10 cellular contexts compared by ENCODE assay signal in genomic region chr17:32489320-32490100, GRCh38. TPM values are rescaled to one million over a fixed set of nuclear protein-coding genes. Genes with fewer than 3 reads are reported as not detected.
DNase-seq lines count a peak whose midpoint lies in the region; ATAC-seq, FAIRE-seq and TF ChIP-seq lines count a peak whose summit lies in the region.
"Had no signal": no experiment of that assay in that cellular context is flagged by ENCODE, and none has a peak within 500 bp of the region (broad histone marks: within the 10 kb centered on the region; RNA-seq: fewer than 3 reads in every experiment).

No MANE protein-coding gene starts in this region.

- in situ Hi-C loops in HepG2 (cut with HindIII; ENCODE audit: extremely low pct_ligation_motif_present, low pct_unique_long_range_greater_than_20kb): loop anchor here (10.0 kb wide), 1 partner anchor 265 kb away; no protein-coding TSS in a partner anchor

- TF ChIP-seq POLR2A in HepG2 (IDR thresholded peaks at IDR 0.05; ENCODE audit: insufficient read depth in 1 of 2, low read depth in 2 of 2, low read length in 2 of 2) (no peak), testis (IDR thresholded peaks at IDR 0.05) (no peak)

- H3K4me2 ChIP-seq in HepG2 (ENCODE audit: low read depth, low read length): no peak overlapping the region

- no peak overlapping the region for H3K4me3 ChIP-seq in upper lobe of right lung
- no peak overlapping the region for H3K4me3 ChIP-seq in HepG2 (replicated peaks in 1 of 3; ENCODE audit: insufficient read depth in 1 of 3, low read depth in 2 of 3, low read length in 3 of 3)
- no peak overlapping the region for H3K4me3 ChIP-seq in testis

- FAIRE-seq in HepG2 (lab: Jason Lieb, UNC): no peak

- CTCF ChIA-PET in HepG2 (lab: Yijun Ruan, JAX; ENCODE audit: low intra/inter-chr PET ratio, low total read pairs): no interaction called here

- H3K36me3 Mint-ChIP-seq in activated naive CD4-positive, alpha-beta T cell treated with anti-CD3 and anti-CD28 coated beads, Interleukin-2, amount 50 U/mL, for 24 hours: peaks cover 18% of the 10 kb centered on the region
- peaks cover 2% of the 10 kb centered on the region for H3K36me3 Mint-ChIP-seq in T-helper 17 cell (ENCODE audit: low read depth)

- peak overlapping the region; percentile 90 for H3K4me3 Mint-ChIP-seq in activated naive CD4-positive, alpha-beta T cell treated with anti-CD3 and anti-CD28 coated beads, Interleukin-2, amount 50 U/mL, for 24 hours
- peak overlapping the region; percentile 94 for H3K4me3 Mint-ChIP-seq in T-helper 17 cell

- H3K4me1 Mint-ChIP-seq in activated naive CD4-positive, alpha-beta T cell treated with anti-CD3 and anti-CD28 coated beads, Interleukin-2, amount 50 U/mL, for 24 hours: peaks cover 74% of the 10 kb centered on the region
- H3K4me1 Mint-ChIP-seq in T-helper 17 cell: peaks cover 41% of the 10 kb centered on the region

- WGBS in HepG2 (ENCODE audit: low lambda C conversion rate): 92% methylated on average over 8 of the region's 10 CpGs
- WGBS in testis, 2 donors: 86 to 87% methylated on average over 8 to 10 of the region's 10 CpGs

- peaks cover 10% of the 10 kb centered on the region for H3K4me1 ChIP-seq in upper lobe of right lung
- H3K4me1 ChIP-seq in HepG2 (ENCODE audit: insufficient read depth, low read length): peaks cover 34% of the 10 kb centered on the region
- peaks cover 16% of the 10 kb centered on the region for H3K4me1 ChIP-seq in testis

- no peak for TF ChIP-seq RAD21 in HepG2 (CRISPR knock-in tag; IDR thresholded peaks at IDR 0.05)

- BruUV-seq in HepG2 (replicated peaks; lab: Mats Ljungman, UMichigan): no TSS peak

- H3K27me3 Mint-ChIP-seq in activated naive CD4-positive, alpha-beta T cell treated with anti-CD3 and anti-CD28 coated beads, Interleukin-2, amount 50 U/mL, for 24 hours: no peaks in the 10 kb centered on the region
- H3K27me3 Mint-ChIP-seq in T-helper 17 cell: no peaks in the 10 kb centered on the region

- POLR2A ChIA-PET in HepG2 (lab: Yijun Ruan, JAX): no interaction called here

- no peaks in the 10 kb centered on the region for H4K20me1 ChIP-seq in HepG2 (ENCODE audit: insufficient read depth, low read length)

- H3K9ac ChIP-seq in HepG2 (ENCODE audit: insufficient read depth, low read depth, low read length): no peak overlapping the region

- intact Hi-C loops in upper lobe of right lung (cut with DNase I): no loop called here
- intact Hi-C loops in HepG2 (cut with micrococcal nuclease; ENCODE audit: unreplicated experiment): no loop called here
- intact Hi-C loops in Right ventricle myocardium superior (cut with DNase I): loop anchor here (10.0 kb wide), 1 partner anchor 265 kb away; no protein-coding TSS in a partner anchor
- intact Hi-C loops in testis (cut with DNase I; ENCODE audit: low total_unique reads): no loop called here

- H3K27ac Mint-ChIP-seq in activated naive CD4-positive, alpha-beta T cell treated with anti-CD3 and anti-CD28 coated beads, Interleukin-2, amount 50 U/mL, for 24 hours: peak overlapping the region; percentile 74
- peak overlapping the region; percentile 85 for H3K27ac Mint-ChIP-seq in T-helper 17 cell

- no peaks in the 10 kb centered on the region for H3K9me3 ChIP-seq in T-helper 17 cell (ENCODE audit: control insufficient read depth, low read length, poor library complexity, severe bottlenecking)
- no peaks in the 10 kb centered on the region for H3K9me3 ChIP-seq in upper lobe of right lung
- H3K9me3 ChIP-seq in HepG2 (ENCODE audit: low read length): no peaks in the 10 kb centered on the region
- no peaks in the 10 kb centered on the region for H3K9me3 ChIP-seq in testis

- H3K36me3 ChIP-seq in upper lobe of right lung (no peaks in the 10 kb centered on the region), HepG2 (replicated peaks in 1 of 2; ENCODE audit: control insufficient read depth in 1 of 2, insufficient read depth in 2 of 2, low read length in 2 of 2) (peaks cover 2 to 4% of the 10 kb centered on the region in 2 experiments; a peak in 2 of 5 replicates), testis (ENCODE audit: low read depth, missing control alignments) (no peaks in the 10 kb centered on the region)

- H3K27ac ChIP-seq in upper lobe of right lung (no peak overlapping the region), HepG2 (ENCODE audit: extremely low read length, insufficient read depth, low read length) (no peak overlapping the region), testis (no peak overlapping the region)
- H3K27ac ChIP-seq: foreskin keratinocyte had no signal

- no peak for TF ChIP-seq CTCF in upper lobe of right lung (IDR thresholded peaks at IDR 0.05)
- TF ChIP-seq CTCF in HepG2 (CRISPR knock-in tag; IDR thresholded peaks at IDR 0.05): no peak
- no peak for TF ChIP-seq CTCF in testis (IDR thresholded peaks at IDR 0.05)

- ATAC-seq in T-helper 17 cell (no peak), upper lobe of right lung (no peak), HepG2 (no peak), Right ventricle myocardium superior (ENCODE audit: poor library complexity) (no peak)
- ATAC-seq: foreskin keratinocyte had no signal

- no peaks in the 10 kb centered on the region for H3K27me3 ChIP-seq in upper lobe of right lung
- H3K27me3 ChIP-seq in HepG2 (ENCODE audit: control insufficient read depth in 1 of 2, insufficient read depth in 2 of 2, low read length in 2 of 2): no peaks in the 10 kb centered on the region
- H3K27me3 ChIP-seq in testis: no peaks in the 10 kb centered on the region
- H3K27me3 ChIP-seq: foreskin keratinocyte had no signal

- H2AFZ ChIP-seq in HepG2 (ENCODE audit: low read length): no peak overlapping the region

- H3K79me2 ChIP-seq in HepG2 (ENCODE audit: insufficient read depth, low read length): no peaks in the 10 kb centered on the region

- no peaks in the 10 kb centered on the region for H3K9me3 Mint-ChIP-seq in activated naive CD4-positive, alpha-beta T cell treated with anti-CD3 and anti-CD28 coated beads, Interleukin-2, amount 50 U/mL, for 24 hours

- DNase-seq in activated naive CD4-positive, alpha-beta T cell treated with Interleukin-2 at 50 U/mL for 16 hours: no peak
- DNase-seq in T-helper 17 cell: no peak
- DNase-seq in germinal center (ENCODE audit: low spot score): peak; percentile 26
- DNase-seq in upper lobe of right lung: peak; percentile 18
- no peak for DNase-seq in HepG2 (ENCODE audit: low spot score)
- no peak for DNase-seq in Right ventricle myocardium superior
- DNase-seq in testis: no peak
- DNase-seq: activated CD8-positive, alpha-beta memory T cell treated with anti-CD3 and anti-CD28 coated beads, Interleukin-2, amount 50 U/mL, for 48 hours; foreskin keratinocyte had no signal

- no peak for TF ChIP-seq EP300 in HepG2 (IDR thresholded peaks at IDR 0.05; ENCODE audit: low read depth in 2 of 2, low read length in 2 of 2)
- TF ChIP-seq EP300 in HepG2 (CRISPR knock-in tag; IDR thresholded peaks at IDR 0.05; ENCODE audit: borderline replicate concordance): no peak

RNA-seq across cellular contexts. Expression of gene CDK5R1, which starts 2.7 kb away (rescaled TPM):
- total RNA-seq in T-helper 17 cell (1 to 10 TPM; 8.0 to 8.2 TPM), upper lobe of right lung (1.6 TPM), HepG2 (2016; rRNA removed; fragmentation: Illumina TruSeq; extraction: Trizol) (2.5 and 3.9 TPM in 2 replicates), Right ventricle myocardium superior (1.4 TPM), testis (10 to 100 TPM; 13.2 to 17.0 TPM)
- total RNA-seq in HepG2 (2016; cell fraction: cytosol; rRNA removed; fragmentation: Illumina TruSeq; extraction: Trizol; ENCODE audit: low read depth): 0.71 TPM in 2 replicates
- 2.2 and 3.5 TPM in 2 replicates for total RNA-seq in HepG2 (2016; cell fraction: insoluble cytoplasmic fraction; rRNA removed; fragmentation: Illumina TruSeq; extraction: Trizol)
- total RNA-seq in HepG2 (2016; cell fraction: membrane; rRNA removed; fragmentation: Illumina TruSeq; extraction: Trizol): 2.5 and 3.2 TPM in 2 replicates
- 4.4 and 5.2 TPM in 2 replicates for total RNA-seq in HepG2 (2016; cell fraction: nucleus; rRNA removed; fragmentation: Illumina TruSeq; extraction: Trizol)
- polyA plus RNA-seq in HepG2 (2011; rRNA removed) (1.1 and 1.4 TPM in 2 replicates), testis (ENCODE audit: insufficient read depth, low read depth, low replicate concordance) (16.2 TPM)
- polyA plus RNA-seq in HepG2 (2011; cell fraction: cytosol; rRNA removed): 1.0 and 1.1 TPM in 2 replicates
- 3.4 and 3.9 TPM in 2 replicates for polyA plus RNA-seq in HepG2 (2011; cell fraction: nucleus; rRNA removed)
- 2.0 and 2.1 TPM in 2 replicates for polyA plus RNA-seq in HepG2 (2012)
- 0.42 and 0.75 TPM in 2 replicates for polyA plus RNA-seq in HepG2 (2016; cell fraction: cytosol; fragmentation: Illumina TruSeq; extraction: Trizol; ENCODE audit: low read depth)
- 2.5 and 3.0 TPM in 2 replicates for polyA plus RNA-seq in HepG2 (2016; cell fraction: insoluble cytoplasmic fraction; fragmentation: Illumina TruSeq; extraction: Trizol; ENCODE audit: low read depth)
- 1.6 and 1.9 TPM in 2 replicates for polyA plus RNA-seq in HepG2 (2016; cell fraction: membrane; fragmentation: Illumina TruSeq; extraction: Trizol; ENCODE audit: low read depth)
- polyA plus RNA-seq in HepG2 (2016; cell fraction: nucleus; fragmentation: Illumina TruSeq; extraction: Trizol; ENCODE audit: insufficient read depth, low read depth): 8.0 and 8.4 TPM in 2 replicates
- polyA minus RNA-seq in HepG2 (2011; rRNA and poly(A)+ RNA removed; ENCODE audit: low replicate concordance): 0.37 and 4.7 TPM in 2 replicates
- polyA minus RNA-seq in HepG2 (2011; cell fraction: cytosol; rRNA and poly(A)+ RNA removed): 1.1 and 1.7 TPM in 2 replicates
- polyA minus RNA-seq in HepG2 (2011; cell fraction: nucleus; rRNA and poly(A)+ RNA removed): 2.4 and 2.6 TPM in 2 replicates

RNA-seq across cellular contexts. Expression of gene PSMD11, which starts 45.2 kb away (rescaled TPM):
- total RNA-seq in T-helper 17 cell (10 to 100 TPM; 66.1 to 81.7 TPM), upper lobe of right lung (62.8 TPM), HepG2 (2016; rRNA removed; fragmentation: Illumina TruSeq; extraction: Trizol) (152 and 233 TPM in 2 replicates), Right ventricle myocardium superior (62.3 TPM), testis (10 to 100 TPM; 53.2 to 59.3 TPM)
- 29.1 and 33.4 TPM in 2 replicates for total RNA-seq in HepG2 (2016; cell fraction: cytosol; rRNA removed; fragmentation: Illumina TruSeq; extraction: Trizol; ENCODE audit: low read depth)
- 171 and 231 TPM in 2 replicates for total RNA-seq in HepG2 (2016; cell fraction: insoluble cytoplasmic fraction; rRNA removed; fragmentation: Illumina TruSeq; extraction: Trizol)
- 55.8 and 64.2 TPM in 2 replicates for total RNA-seq in HepG2 (2016; cell fraction: membrane; rRNA removed; fragmentation: Illumina TruSeq; extraction: Trizol)
- total RNA-seq in HepG2 (2016; cell fraction: nucleus; rRNA removed; fragmentation: Illumina TruSeq; extraction: Trizol): 97.0 and 99.3 TPM in 2 replicates
- polyA plus RNA-seq in HepG2 (2011; rRNA removed) (64.2 and 69.8 TPM in 2 replicates), testis (ENCODE audit: insufficient read depth, low read depth, low replicate concordance) (99.0 TPM)
- 43.9 and 49.0 TPM in 2 replicates for polyA plus RNA-seq in HepG2 (2011; cell fraction: cytosol; rRNA removed)
- 28.9 and 39.9 TPM in 2 replicates for polyA plus RNA-seq in HepG2 (2011; cell fraction: nucleus; rRNA removed)
- 87.5 and 91.8 TPM in 2 replicates for polyA plus RNA-seq in HepG2 (2012)
- 21.5 TPM in 2 replicates for polyA plus RNA-seq in HepG2 (2016; cell fraction: cytosol; fragmentation: Illumina TruSeq; extraction: Trizol; ENCODE audit: low read depth)
- 239 and 241 TPM in 2 replicates for polyA plus RNA-seq in HepG2 (2016; cell fraction: insoluble cytoplasmic fraction; fragmentation: Illumina TruSeq; extraction: Trizol; ENCODE audit: low read depth)
- polyA plus RNA-seq in HepG2 (2016; cell fraction: membrane; fragmentation: Illumina TruSeq; extraction: Trizol; ENCODE audit: low read depth): 30.8 and 34.3 TPM in 2 replicates
- polyA plus RNA-seq in HepG2 (2016; cell fraction: nucleus; fragmentation: Illumina TruSeq; extraction: Trizol; ENCODE audit: insufficient read depth, low read depth): 123 and 137 TPM in 2 replicates
- polyA minus RNA-seq in HepG2 (2011; rRNA and poly(A)+ RNA removed; ENCODE audit: low replicate concordance): 77.9 and 189 TPM in 2 replicates
- 61.4 and 62.0 TPM in 2 replicates for polyA minus RNA-seq in HepG2 (2011; cell fraction: cytosol; rRNA and poly(A)+ RNA removed)
- polyA minus RNA-seq in HepG2 (2011; cell fraction: nucleus; rRNA and poly(A)+ RNA removed): 91.0 and 95.6 TPM in 2 replicates

Comparison
In these comparisons a context has a peak if more than half of its experiments do, and no peak if none do; other contexts are left out.
1. DNase-seq: peak in germinal center (single experiment) and upper lobe of right lung (single experiment); none in activated naive CD4-positive, alpha-beta T cell treated with Interleukin-2 at 50 U/mL for 16 hours (single experiment), T-helper 17 cell (0 of 3), HepG2 (single experiment), Right ventricle myocardium superior (single experiment) and testis (single experiment).